In the genomic region with DNA sequence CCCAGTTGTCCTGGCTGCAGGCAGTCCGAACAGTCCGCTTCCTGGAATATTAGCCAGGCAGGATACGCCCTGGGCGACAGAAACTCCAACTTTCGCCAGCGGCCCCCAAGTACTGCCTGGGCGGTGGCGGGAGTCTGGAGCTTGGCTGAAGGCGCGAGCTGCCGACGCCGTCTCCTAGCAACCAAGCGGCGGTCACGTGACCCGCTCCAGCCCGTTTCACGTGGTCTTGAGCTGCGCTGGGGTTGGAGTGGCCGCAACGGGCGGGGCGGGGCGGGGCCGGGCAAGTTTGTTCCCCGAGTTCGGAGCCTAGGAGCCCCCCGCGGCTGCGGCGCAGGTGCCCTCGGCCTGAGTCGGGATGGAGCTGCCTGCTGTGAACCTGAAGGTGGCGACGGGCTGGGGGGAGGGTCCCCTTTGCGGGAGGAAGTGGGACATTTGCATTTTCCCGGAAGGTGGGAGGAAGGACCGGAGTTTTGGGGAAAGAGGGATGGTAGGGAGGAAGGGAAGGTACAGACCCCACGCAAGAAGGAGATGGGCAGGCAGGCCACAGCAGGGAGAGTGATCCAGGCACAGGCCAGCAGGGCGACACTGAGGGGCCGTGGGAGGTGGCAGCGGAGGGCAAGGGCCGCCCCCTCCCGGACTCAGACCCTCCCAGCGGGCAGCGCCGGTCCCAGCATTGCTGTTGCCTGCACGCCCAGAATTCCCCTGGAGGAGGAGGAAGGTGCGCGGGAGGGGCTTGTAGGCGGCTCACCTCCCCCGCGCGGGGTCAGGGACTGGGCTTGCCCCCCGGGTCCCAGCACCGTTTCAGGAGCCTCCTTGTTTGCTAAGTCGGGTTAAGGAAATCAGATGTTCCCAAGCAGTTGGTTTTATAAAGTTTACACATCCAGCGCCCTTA, we compare ENCODE assay signal across 8 cellular contexts. TPM values are rescaled to one million over a fixed set of nuclear protein-coding genes. Genes with fewer than 3 reads are reported as not detected.
DNase-seq lines count a peak whose midpoint lies in the region; ATAC-seq and TF ChIP-seq lines count a peak whose summit lies in the region.

Gene AGTRAP (plus strand): TSS at position 283 of the 892 bp plus-strand sequence. CDS start 73 bp downstream, at position 356.

- H3K27ac ChIP-seq in dorsolateral prefrontal cortex = peak within 1 kb of the TSS; percentile 14 to 98 (median 80)
- peak within 1 kb of the TSS; percentile 56 to 91 (median 69) for H3K27ac ChIP-seq in right lobe of liver

- H3K36me3 ChIP-seq in right lobe of liver = no peaks in the 10 kb centered on the region

- H3K4me1 ChIP-seq in right lobe of liver = peaks cover 0 to 4% (median 0%) of the 10 kb centered on the region in 4 donors

- H3K27me3 ChIP-seq in dorsolateral prefrontal cortex (no peaks in the 10 kb centered on the region), right lobe of liver (no peaks in the 10 kb centered on the region)

- H3K4me3 ChIP-seq in dorsolateral prefrontal cortex = peak within 1 kb of the TSS; percentile 62 to 99 (median 87)
- H3K4me3 ChIP-seq in right lobe of liver = peak within 1 kb of the TSS; percentile 71 to 94 (median 82)

- TF ChIP-seq POLR2A in right lobe of liver (IDR thresholded peaks at IDR 0.05) = peak; percentile 15

- peak; percentile 85 for DNase-seq in 8988T
- DNase-seq in NCI-H748 treated with DMSO at 0.1 percent for 48 hours (lab: John Stamatoyannopoulos, UW) = peak; percentile 66
- peak; percentile 92 to 93 for DNase-seq in activated CD4-positive, alpha-beta T cell treated with anti-CD3 and anti-CD28 coated beads, Interleukin-2, amount 50 U/mL, for 48 hours
- DNase-seq in dorsolateral prefrontal cortex = peak; percentile 92 to 98 (median 98)
- DNase-seq in right lobe of liver = peak; percentile 97 to 98 (median 97)
- DNase-seq in stimulated activated CD4-positive, alpha-beta T cell treated with anti-CD3 and anti-CD28 coated beads, Interleukin-4, amount 100 ng/mL, for 24 hours = peak; percentile 89

- WGBS in right lobe of liver (ENCODE audit: insufficient coverage, low coverage, low lambda C conversion rate, missing lambda C conversion rate) = under 1% methylated on average over 25 of the region's 59 CpGs

- intact Hi-C loops in dorsolateral prefrontal cortex (cut with DNase I) (loop anchor here (2.0 to 10.0 kb wide), 3 partner anchors 71 to 461 kb away; partner anchors contain the start of genes CLCN6 (in 2 of the 2), MTHFR (in 1 of the 2) and UBIAD1 (in 1 of the 2)), right lobe of liver (cut with DNase I) (no loop called here)

- peak in 9 of 56 donors; percentile 6 to 25 (median 13) for TF ChIP-seq CTCF in dorsolateral prefrontal cortex (IDR thresholded peaks at IDR 0.05 in 54 of 56, conservative IDR thresholded peaks at IDR 0.05 in 2 of 56; ENCODE audit: low read depth in 1 of 56, partially characterized antibody in 56 of 56)
- no peak for TF ChIP-seq CTCF in right lobe of liver (IDR thresholded peaks at IDR 0.05)

- H3K9me3 ChIP-seq in right lobe of liver = no peaks in the 10 kb centered on the region

- ATAC-seq in GM18867 (IDR thresholded peaks at IDR 0.05; ENCODE audit: unreplicated experiment) = peak; percentile 70
- ATAC-seq in HG03439 (IDR thresholded peaks at IDR 0.05; ENCODE audit: unreplicated experiment) = peak; percentile 65
- ATAC-seq in right lobe of liver = peak; percentile 86 to 88 (median 87)

RNA-seq across cellular contexts. Expression of gene AGTRAP, which starts in this region (rescaled TPM):
- total RNA-seq in dorsolateral prefrontal cortex = 10 to 100 TPM in 113 of 120 experiments, 1 to 10 TPM in 7; 5.0 to 40.1 (median 15.7) TPM
- total RNA-seq in right lobe of liver = 10 to 100 TPM in 3 of 6 experiments, 1 to 10 TPM in 3; 6.4 to 20.5 (median 11.4) TPM

Comparison
In these comparisons a context has a peak if more than half of its experiments do, and no peak if none do; other contexts are left out.
1. Peak in every context shown above with its lines: DNase-seq, ATAC-seq, H3K4me3 ChIP-seq and H3K27ac ChIP-seq.
2. intact Hi-C loops: an anchor here in dorsolateral prefrontal cortex (2.0 to 10.0 kb wide); none called in right lobe of liver.